ENCODE assay signal across 18 cellular contexts in genomic region chr13:21616880-21617279, GRCh38. TPM values are rescaled to one million over a fixed set of nuclear protein-coding genes. Genes with fewer than 3 reads are reported as not detected.
DNase-seq lines count a peak whose midpoint lies in the region; ATAC-seq and TF ChIP-seq lines count a peak whose summit lies in the region.
"Had no signal": no experiment of that assay in that cellular context is flagged by ENCODE, and none has a peak within 500 bp of the region (broad histone marks: within the 10 kb centered on the region; RNA-seq: fewer than 3 reads in every experiment).

No MANE protein-coding gene starts in this region.

- H3K4me1 Mint-ChIP-seq in immature natural killer cell: peaks cover 0 to 7% of the 10 kb centered on the region in 2 donors
- peaks cover 14% of the 10 kb centered on the region for H3K4me1 Mint-ChIP-seq in osteocyte (ENCODE audit: unreplicated experiment)
- H3K4me1 Mint-ChIP-seq: endodermal cell; naive thymus-derived CD4-positive, alpha-beta T cell had no signal

- TF ChIP-seq POLR2A in HCT116 (IDR thresholded peaks at IDR 0.05; ENCODE audit: borderline replicate concordance, extremely low read depth, insufficient read depth, insufficient read length) (no peak), erythroblast (IDR thresholded peaks at IDR 0.05; ENCODE audit: low read length) (no peak)

- H3K9me3 Mint-ChIP-seq in immature natural killer cell: no peaks in the 10 kb centered on the region
- H3K9me3 Mint-ChIP-seq in osteocyte (ENCODE audit: unreplicated experiment): no peaks in the 10 kb centered on the region
- H3K9me3 Mint-ChIP-seq: endodermal cell; IgD-negative memory B cell; stimulated activated naive CD8-positive, alpha-beta T cell treated with anti-CD3 and anti-CD28 coated beads, Interleukin-15, Interleukin-2, amounts not matched to agents 100 ng/mL and 50 ng/mL, for 24 hours had no signal

- H3K9me3 ChIP-seq in HCT116 (ENCODE audit: control insufficient read depth in 1 of 2, insufficient read depth in 1 of 2, low read depth in 1 of 2, low read length in 2 of 2): no peaks in the 10 kb centered on the region

- RAD21 ChIA-PET in HCT116 (lab: Charles Lee; ENCODE audit: low non-redundant PET in 1 of 2, low total read pairs in 2 of 2, uncharacterized antibody in 2 of 2, unreplicated experiment in 2 of 2): no interaction called here

- no peaks in the 10 kb centered on the region for H4K20me1 ChIP-seq in HCT116 (ENCODE audit: insufficient read depth)

- no peaks in the 10 kb centered on the region for H3K36me3 ChIP-seq in HCT116 (ENCODE audit: control insufficient read depth in 1 of 2, insufficient read depth in 2 of 2, low read length in 2 of 2)
- H3K36me3 ChIP-seq: WERI-Rb-1 had no signal

- no TSS peak for BruUV-seq in HCT116 (replicated peaks; lab: Mats Ljungman, UMichigan)

- POLR2A ChIA-PET in HCT116 (lab: Charles Lee): no interaction called here

- intact Hi-C loops in HCT116 (cut with micrococcal nuclease): no loop called here

- H3K27ac ChIP-seq in HCT116 (ENCODE audit: low read depth, low read length): no peak overlapping the region
- H3K27ac ChIP-seq: C4-2B, WERI-Rb-1 had no signal

- DNase-seq in HCT116 (ENCODE audit: low read depth, low spot score) (no peak), RPMI7951 (ENCODE audit: low read depth) (peak; percentile 40), immature natural killer cell (no peak), osteocyte (ENCODE audit: extremely low spot score, unreplicated experiment) (no peak), GM19240 (ENCODE audit: insufficient read length, low spot score) (no peak), NCI-H526 treated with DMSO at 0.1 percent for 48 hours (lab: John Stamatoyannopoulos, UW) (no peak), erythroblast (lab: John Stamatoyannopoulos, UW) (no peak)
- DNase-seq: activated naive CD4-positive, alpha-beta T cell; endodermal cell; naive thymus-derived CD4-positive, alpha-beta T cell; NCI-H1694; NCI-H524 treated with DMSO at 0.1 percent for 48 hours; WERI-Rb-1 had no signal

- H3K4me3 Mint-ChIP-seq in immature natural killer cell (peak overlapping the region in 3 of 5 donors; percentile 6 to 36 (median 21)), osteocyte (ENCODE audit: unreplicated experiment) (peak overlapping the region; percentile 30)
- H3K4me3 Mint-ChIP-seq: endodermal cell; stimulated activated naive CD8-positive, alpha-beta T cell treated with anti-CD3 and anti-CD28 coated beads, Interleukin-15, Interleukin-2, amounts not matched to agents 100 ng/mL and 50 ng/mL, for 24 hours had no signal

- peaks cover 5 to 12% of the 10 kb centered on the region in 2 experiments for H3K4me1 ChIP-seq in HCT116 (ENCODE audit: control insufficient read depth in 1 of 2, insufficient read depth in 2 of 2, low read length in 2 of 2)

- ATAC-seq in HCT116 (peak; percentile 61; the same call in 1 of the 2 replicates), GM18520 (IDR thresholded peaks at IDR 0.05; ENCODE audit: unreplicated experiment) (no peak)
- ATAC-seq: naive thymus-derived CD4-positive, alpha-beta T cell; sciatic nerve had no signal

- no peak for TF ChIP-seq RAD21 in HCT116 (IDR thresholded peaks at IDR 0.05; ENCODE audit: low read depth)

- no peak overlapping the region for H3K9ac ChIP-seq in HCT116 (ENCODE audit: low read length)

- peak overlapping the region; percentile 37 for H2AFZ ChIP-seq in HCT116 (ENCODE audit: low read depth, low read length, poor library complexity, severe bottlenecking)

- CTCF ChIA-PET in HCT116 (lab: Charles Lee): interaction anchor here (1.3 to 2.6 kb wide), 2 partner anchors 9 to 21 kb away, joined by 5 to 12 read pairs; no protein-coding TSS in a partner anchor

- no peaks in the 10 kb centered on the region for H3K27me3 ChIP-seq in HCT116 (ENCODE audit: insufficient read depth, low read length)

- H3K79me2 ChIP-seq in HCT116 (ENCODE audit: insufficient read depth, low read length): no peaks in the 10 kb centered on the region

- H3K36me3 Mint-ChIP-seq in immature natural killer cell (no peaks in the 10 kb centered on the region), osteocyte (ENCODE audit: unreplicated experiment) (no peaks in the 10 kb centered on the region)
- H3K36me3 Mint-ChIP-seq: naive thymus-derived CD4-positive, alpha-beta T cell had no signal

- H3K27me3 Mint-ChIP-seq in immature natural killer cell (ENCODE audit: low read depth in 3 of 3) (peaks cover under 1 to 18% (median 1%) of the 10 kb centered on the region in 3 donors), osteocyte (ENCODE audit: unreplicated experiment) (peaks cover 5% of the 10 kb centered on the region)

- H3K4me3 ChIP-seq in HCT116 (replicated peaks in 1 of 2; ENCODE audit: low read depth in 1 of 2, low read length in 2 of 2): peak overlapping the region; percentile 19; a peak in 3 of 4 replicates

- TF ChIP-seq CTCF in HCT116 (IDR thresholded peaks at IDR 0.05 in 2 of 3, conservative IDR thresholded peaks at IDR 0.05 in 1 of 3; ENCODE audit: borderline replicate concordance in 1 of 3, insufficient read depth in 1 of 3, low read depth in 2 of 3, low read length in 2 of 3) (no peak), osteocyte (IDR thresholded peaks at IDR 0.05) (no peak)

- H3K9me2 ChIP-seq in HCT116 (ENCODE audit: insufficient read depth): no peaks in the 10 kb centered on the region

- H3K4me2 ChIP-seq in HCT116 (ENCODE audit: low read length): peak overlapping the region; percentile 47

- no peak overlapping the region for H3K27ac Mint-ChIP-seq in immature natural killer cell
- peak overlapping the region; percentile 53 for H3K27ac Mint-ChIP-seq in osteocyte (ENCODE audit: unreplicated experiment)
- H3K27ac Mint-ChIP-seq: endodermal cell; IgD-negative memory B cell; naive thymus-derived CD4-positive, alpha-beta T cell; stimulated activated naive CD8-positive, alpha-beta T cell treated with anti-CD3 and anti-CD28 coated beads, Interleukin-15, Interleukin-2, amounts not matched to agents 100 ng/mL and 50 ng/mL, for 24 hours had no signal

TF ChIP-seq in HCT116, 20 proteins besides CTCF, POLR2A, EP300 and RAD21:
- TF ChIP-seq ELF1 (IDR thresholded peaks at IDR 0.05; ENCODE audit: borderline replicate concordance, low read depth) (no peak), FOSL1 (IDR thresholded peaks at IDR 0.05; ENCODE audit: low read depth) (no peak), ZBTB33 (IDR thresholded peaks at IDR 0.05; ENCODE audit: extremely low read depth, insufficient replicate concordance, low read length) (no peak), SRF (IDR thresholded peaks at IDR 0.05; ENCODE audit: low read depth) (no peak), EGR1 (IDR thresholded peaks at IDR 0.05; ENCODE audit: low read depth) (no peak), SIN3A (IDR thresholded peaks at IDR 0.05; ENCODE audit: low read depth) (no peak), YY1 (IDR thresholded peaks at IDR 0.05; ENCODE audit: extremely low read depth, insufficient replicate concordance, low read depth, low read length) (no peak), TCF7L2 (IDR thresholded peaks at IDR 0.05; ENCODE audit: borderline replicate concordance, extremely low read depth, insufficient read depth, insufficient read length) (no peak)

RNA-seq across cellular contexts. Expression of gene MICU2, which starts 12.9 kb away (rescaled TPM):
- total RNA-seq in HCT116 (2021; ENCODE audit: unreplicated experiment) (41.0 TPM), osteocyte (31.0 and 31.6 TPM in 2 replicates)
- polyA plus RNA-seq in HCT116 (2012): 21.6 and 30.2 TPM in 2 replicates
- 70.3 and 84.6 TPM in 2 replicates for total RNA-seq in RPMI7951 (2014; rRNA removed; shearing (Covaris generic))
- 10 to 100 TPM; 38.6 to 53.3 (median 39.3) TPM for polyA plus RNA-seq in immature natural killer cell

RNA-seq across cellular contexts. Expression of gene FGF9, which starts 54.0 kb away (rescaled TPM):
- total RNA-seq in HCT116 (2021; ENCODE audit: unreplicated experiment): 1.5 TPM
- 0.17 and 0.20 TPM in 2 replicates for polyA plus RNA-seq in HCT116 (2012)
- total RNA-seq in RPMI7951 (2014; rRNA removed; shearing (Covaris generic)): not detected in 2 replicates
- polyA plus RNA-seq in immature natural killer cell: under 1 TPM in 2 of 3 donors, not detected in 1; 0.26 to 0.40 TPM
- not detected in 2 replicates for total RNA-seq in osteocyte
